Comparison of ENCODE assay signal across 8 cellular contexts in the genomic region with DNA sequence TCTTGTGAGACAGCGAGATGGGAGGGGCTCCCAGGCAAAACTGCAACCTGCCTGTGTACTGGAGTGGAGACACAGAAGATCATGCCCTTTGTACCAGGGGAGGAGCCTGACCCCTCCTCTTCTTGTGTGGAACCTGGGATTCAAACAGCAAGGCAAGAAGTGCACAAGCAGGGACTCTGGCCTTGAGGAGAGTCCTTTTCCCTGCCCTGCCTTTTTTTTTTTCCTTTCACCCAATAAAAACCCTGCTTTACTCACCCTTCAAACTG.
"Had no signal": no experiment of that assay in that cellular context is flagged by ENCODE, and none has a peak within 500 bp of the region (broad histone marks: within the 10 kb centered on the region; RNA-seq: fewer than 3 reads in every experiment).

No MANE protein-coding gene starts in this region.

- FAIRE-seq: colon, keratinocyte, TTC549 had no signal

- DNase-seq: activated CD4-positive, CD25-positive, alpha-beta regulatory T cell; activated T-cell treated with anti-CD3 and anti-CD28 coated beads, Interleukin-2, amount 50 U/mL, for 1 hour; T-helper 2 cell had no signal

- ATAC-seq: esophagus mucosa; stimulated activated memory B cell treated with anti-CD40 and anti-IgM and Interleukin-4, amounts not matched to agents 10 μg/mL and 1 μg/mL and 100 μg/mL, for 72 hours had no signal
